Comparison of ENCODE assay signal across 1 cellular context in the genomic region with DNA sequence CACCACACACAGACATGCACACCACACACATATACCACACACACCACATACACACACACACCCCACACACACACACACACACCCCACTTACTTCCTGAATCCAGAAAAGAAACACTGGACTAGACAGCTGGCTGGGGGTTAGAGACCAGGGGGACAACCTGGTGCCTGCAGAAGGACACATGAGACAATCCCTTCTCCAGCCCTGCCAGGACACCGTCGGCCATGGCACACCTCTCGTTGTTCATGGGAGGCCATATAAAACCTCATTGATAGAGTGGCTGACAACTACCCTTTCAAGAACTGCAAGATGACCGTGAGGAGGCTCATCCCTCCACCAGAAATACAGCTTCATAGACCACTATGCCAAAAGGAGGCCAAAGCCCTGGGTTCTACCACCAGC.
TF ChIP-seq lines count a peak whose summit lies in the region.

No MANE protein-coding gene starts in this region.

TF ChIP-seq in H1, 55 proteins besides CTCF, POLR2A, EP300 and RAD21:
- TF ChIP-seq, protein P1, sequence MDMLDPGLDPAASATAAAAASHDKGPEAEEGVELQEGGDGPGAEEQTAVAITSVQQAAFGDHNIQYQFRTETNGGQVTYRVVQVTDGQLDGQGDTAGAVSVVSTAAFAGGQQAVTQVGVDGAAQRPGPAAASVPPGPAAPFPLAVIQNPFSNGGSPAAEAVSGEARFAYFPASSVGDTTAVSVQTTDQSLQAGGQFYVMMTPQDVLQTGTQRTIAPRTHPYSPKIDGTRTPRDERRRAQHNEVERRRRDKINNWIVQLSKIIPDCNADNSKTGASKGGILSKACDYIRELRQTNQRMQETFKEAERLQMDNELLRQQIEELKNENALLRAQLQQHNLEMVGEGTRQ (IDR thresholded peaks at IDR 0.05; ENCODE audit: low read length): no peak
- no peak for TF ChIP-seq NRF1 (IDR thresholded peaks at IDR 0.05; ENCODE audit: low read depth, low read length)
- no peak for TF ChIP-seq BRCA1 (IDR thresholded peaks at IDR 0.05; ENCODE audit: low read depth, low read length)
- TF ChIP-seq, protein P2, sequence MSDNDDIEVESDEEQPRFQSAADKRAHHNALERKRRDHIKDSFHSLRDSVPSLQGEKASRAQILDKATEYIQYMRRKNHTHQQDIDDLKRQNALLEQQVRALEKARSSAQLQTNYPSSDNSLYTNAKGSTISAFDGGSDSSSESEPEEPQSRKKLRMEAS (IDR thresholded peaks at IDR 0.05): no peak
- TF ChIP-seq, protein P3, sequence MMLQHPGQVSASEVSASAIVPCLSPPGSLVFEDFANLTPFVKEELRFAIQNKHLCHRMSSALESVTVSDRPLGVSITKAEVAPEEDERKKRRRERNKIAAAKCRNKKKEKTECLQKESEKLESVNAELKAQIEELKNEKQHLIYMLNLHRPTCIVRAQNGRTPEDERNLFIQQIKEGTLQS (IDR thresholded peaks at IDR 0.05; ENCODE audit: insufficient read depth, low read depth, low read length): no peak
- TF ChIP-seq SIX5 (IDR thresholded peaks at IDR 0.05; ENCODE audit: low read depth, low read length): no peak
- no peak for TF ChIP-seq TBP (IDR thresholded peaks at IDR 0.05; ENCODE audit: low read depth, low read length)
- TF ChIP-seq TAF1 (IDR thresholded peaks at IDR 0.05; ENCODE audit: low read depth, low read length): no peak
- TF ChIP-seq CBX8 (IDR thresholded peaks at IDR 0.05; ENCODE audit: borderline replicate concordance, low read depth, low read length): no peak
